1 cellular context compared by ENCODE assay signal in the genomic region with DNA sequence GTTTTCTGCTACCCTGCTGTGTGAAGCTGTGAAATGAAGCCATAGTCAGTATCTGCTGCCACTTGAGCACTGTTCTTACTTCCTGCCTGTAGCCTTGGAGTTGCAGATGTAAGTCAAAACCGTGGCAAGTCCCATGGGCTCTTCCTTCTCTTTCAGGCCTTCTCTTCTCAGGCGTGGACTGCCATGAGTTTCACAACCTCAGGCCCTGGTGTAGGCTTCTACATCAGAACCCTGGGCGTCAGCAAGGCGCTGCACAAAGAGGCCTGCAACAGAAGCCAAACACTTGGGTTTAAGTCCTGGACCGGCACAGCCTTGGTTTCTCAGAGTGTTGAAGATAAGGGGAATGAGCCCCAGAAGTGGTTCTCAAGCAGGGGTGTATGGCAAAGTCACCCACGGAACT.
TF ChIP-seq lines count a peak whose summit lies in the region.

No MANE protein-coding gene starts in this region.

TF ChIP-seq in K562, 482 proteins besides CTCF, POLR2A, EP300 and RAD21:
- TF ChIP-seq MTA1 (IDR thresholded peaks at IDR 0.05; ENCODE audit: borderline replicate concordance) (no peak), BHLHE40 (IDR thresholded peaks at IDR 0.05; ENCODE audit: low read length) (no peak), TARDBP (IDR thresholded peaks at IDR 0.05) (no peak), DNMT1 (IDR thresholded peaks at IDR 0.05) (no peak), FOXA3 (CRISPR knock-in tag; conservative IDR thresholded peaks at IDR 0.05 in 1 of 2, IDR thresholded peaks at IDR 0.05 in 1 of 2) (no peak), POLR2AphosphoS5 (IDR thresholded peaks at IDR 0.05; ENCODE audit: control insufficient read depth, insufficient read depth, low read depth, low read length) (peak; percentile 20; the same call in 1 of the 2 replicates)
